In the genomic region with DNA sequence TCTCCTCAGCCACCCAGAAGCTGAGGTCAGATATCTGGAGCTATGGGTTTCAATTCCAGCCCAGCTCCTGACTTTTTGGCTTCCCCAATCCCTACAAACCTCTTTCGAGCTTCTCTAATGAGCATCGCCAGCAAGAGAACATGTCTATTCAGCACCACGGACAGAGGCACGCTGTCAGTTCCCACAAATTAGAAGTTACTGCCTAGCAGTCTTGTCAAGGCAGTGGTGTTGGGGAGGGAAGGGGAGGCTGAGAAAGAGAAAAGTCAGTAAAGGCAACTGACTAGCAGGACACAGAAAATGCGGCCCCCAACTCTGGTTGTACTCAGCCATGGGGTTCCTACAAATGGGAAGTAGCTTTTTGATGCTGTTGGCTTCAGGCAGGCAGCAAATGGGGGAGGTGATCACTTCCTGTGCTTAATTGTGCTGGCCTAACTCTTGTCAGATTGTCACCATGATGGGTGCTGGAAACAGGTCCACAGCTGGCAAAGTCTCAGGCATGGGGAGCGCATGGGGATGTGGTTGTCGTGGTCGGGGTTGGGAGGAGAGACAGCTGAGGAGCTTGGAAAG, we compare ENCODE assay signal across 9 cellular contexts.
DNase-seq lines count a peak whose midpoint lies in the region; ATAC-seq and TF ChIP-seq lines count a peak whose summit lies in the region.
"Had no signal": no experiment of that assay in that cellular context is flagged by ENCODE, and none has a peak within 500 bp of the region (broad histone marks: within the 10 kb centered on the region; RNA-seq: fewer than 3 reads in every experiment).

No MANE protein-coding gene starts in this region.

- no peak overlapping the region for H2AFZ ChIP-seq in SK-N-SH (ENCODE audit: low read depth)

- CTCF ChIA-PET in SK-N-SH (lab: Yijun Ruan, JAX), result interaction anchor here (1.1 to 1.6 kb wide), 3 partner anchors 10 to 81 kb away, joined by 3 to 5 read pairs (median 3); no protein-coding TSS in a partner anchor

- no peaks in the 10 kb centered on the region for H3K9me2 ChIP-seq in SK-N-SH

- intact Hi-C loops in left cardiac atrium (cut with DNase I), result no loop called here
- intact Hi-C loops in Right ventricle myocardium superior (cut with DNase I), result no loop called here

- no peaks in the 10 kb centered on the region for H3K36me3 ChIP-seq in SK-N-SH (replicated peaks in 1 of 2; ENCODE audit: control insufficient read depth in 1 of 2, insufficient read depth in 2 of 2, low read length in 1 of 2)

- TF ChIP-seq CTCF in SK-N-SH (IDR thresholded peaks at IDR 0.05) (no peak), fibroblast of villous mesenchyme (IDR thresholded peaks at IDR 0.05; ENCODE audit: insufficient read depth, low read depth, low read length) (no peak)

- H3K9me3 ChIP-seq in SK-N-SH, result no peaks in the 10 kb centered on the region

- H3K4me3 ChIP-seq in SK-N-SH (ENCODE audit: low read depth in 2 of 2, low read length in 1 of 2) (no peak overlapping the region), fibroblast of villous mesenchyme (ENCODE audit: low read depth, low read length) (no peak overlapping the region)
- H3K4me3 ChIP-seq: lung had no signal

- H4K20me1 ChIP-seq in SK-N-SH (ENCODE audit: insufficient read depth), result no peaks in the 10 kb centered on the region

- H3K4me2 ChIP-seq in SK-N-SH, result no peak overlapping the region

- ATAC-seq in left cardiac atrium (no peak), Right ventricle myocardium superior (ENCODE audit: poor library complexity) (no peak), HG03457 (IDR thresholded peaks at IDR 0.05; ENCODE audit: unreplicated experiment) (no peak), HG03196 (IDR thresholded peaks at IDR 0.05; ENCODE audit: unreplicated experiment) (no peak)

- 78% methylated on average over 8 of the region's 8 CpGs for WGBS in SK-N-SH (ENCODE audit: low lambda C conversion rate)

- POLR2A ChIA-PET in SK-N-SH (lab: Yijun Ruan, JAX), result no interaction called here

- TF ChIP-seq EP300 in SK-N-SH (IDR thresholded peaks at IDR 0.05; ENCODE audit: borderline replicate concordance in 1 of 2, low read depth in 1 of 2, low read length in 1 of 2), result no peak

- no peaks in the 10 kb centered on the region for H3F3A ChIP-seq in SK-N-SH (replicated peaks; ENCODE audit: insufficient read depth)

- H3K4me1 ChIP-seq in SK-N-SH (ENCODE audit: control insufficient read depth in 1 of 2, insufficient read depth in 2 of 2, low read depth in 1 of 2, low read length in 1 of 2), result peaks cover 0 to 3% of the 10 kb centered on the region in 2 experiments; a peak in 1 of 4 replicates

- no peak for TF ChIP-seq RAD21 in SK-N-SH (IDR thresholded peaks at IDR 0.05; ENCODE audit: low read length)

- no peaks in the 10 kb centered on the region for H3K79me2 ChIP-seq in SK-N-SH (ENCODE audit: insufficient read depth)

- DNase-seq in left cardiac atrium (peak; percentile 48), Right ventricle myocardium superior (no peak), SK-N-SH (no peak), fibroblast of villous mesenchyme (ENCODE audit: low read depth) (peak; percentile 60), NCI-H2029 (lab: John Stamatoyannopoulos, UW) (no peak)
- peak; percentile 44 for DNase-seq in stimulated activated CD8-positive, alpha-beta memory T cell treated with anti-CD3 and anti-CD28 coated beads, Interleukin-4, amount 100 ng/mL, for 48 hours

- H3K27me3 ChIP-seq in SK-N-SH (ENCODE audit: insufficient read depth), result no peaks in the 10 kb centered on the region

- H3K27ac ChIP-seq in SK-N-SH (ENCODE audit: low read depth in 2 of 2, low read length in 1 of 2), result no peak overlapping the region

- no peak overlapping the region for H3K9ac ChIP-seq in SK-N-SH

TF ChIP-seq in SK-N-SH, 30 proteins besides CTCF, POLR2A, EP300 and RAD21:
- no peak for TF ChIP-seq POLR2AphosphoS5 (IDR thresholded peaks at IDR 0.05; ENCODE audit: low read depth, low read length)
- TF ChIP-seq, protein P1, sequence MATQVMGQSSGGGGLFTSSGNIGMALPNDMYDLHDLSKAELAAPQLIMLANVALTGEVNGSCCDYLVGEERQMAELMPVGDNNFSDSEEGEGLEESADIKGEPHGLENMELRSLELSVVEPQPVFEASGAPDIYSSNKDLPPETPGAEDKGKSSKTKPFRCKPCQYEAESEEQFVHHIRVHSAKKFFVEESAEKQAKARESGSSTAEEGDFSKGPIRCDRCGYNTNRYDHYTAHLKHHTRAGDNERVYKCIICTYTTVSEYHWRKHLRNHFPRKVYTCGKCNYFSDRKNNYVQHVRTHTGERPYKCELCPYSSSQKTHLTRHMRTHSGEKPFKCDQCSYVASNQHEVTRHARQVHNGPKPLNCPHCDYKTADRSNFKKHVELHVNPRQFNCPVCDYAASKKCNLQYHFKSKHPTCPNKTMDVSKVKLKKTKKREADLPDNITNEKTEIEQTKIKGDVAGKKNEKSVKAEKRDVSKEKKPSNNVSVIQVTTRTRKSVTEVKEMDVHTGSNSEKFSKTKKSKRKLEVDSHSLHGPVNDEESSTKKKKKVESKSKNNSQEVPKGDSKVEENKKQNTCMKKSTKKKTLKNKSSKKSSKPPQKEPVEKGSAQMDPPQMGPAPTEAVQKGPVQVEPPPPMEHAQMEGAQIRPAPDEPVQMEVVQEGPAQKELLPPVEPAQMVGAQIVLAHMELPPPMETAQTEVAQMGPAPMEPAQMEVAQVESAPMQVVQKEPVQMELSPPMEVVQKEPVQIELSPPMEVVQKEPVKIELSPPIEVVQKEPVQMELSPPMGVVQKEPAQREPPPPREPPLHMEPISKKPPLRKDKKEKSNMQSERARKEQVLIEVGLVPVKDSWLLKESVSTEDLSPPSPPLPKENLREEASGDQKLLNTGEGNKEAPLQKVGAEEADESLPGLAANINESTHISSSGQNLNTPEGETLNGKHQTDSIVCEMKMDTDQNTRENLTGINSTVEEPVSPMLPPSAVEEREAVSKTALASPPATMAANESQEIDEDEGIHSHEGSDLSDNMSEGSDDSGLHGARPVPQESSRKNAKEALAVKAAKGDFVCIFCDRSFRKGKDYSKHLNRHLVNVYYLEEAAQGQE (IDR thresholded peaks at IDR 0.05; ENCODE audit: low read depth, low read length), result peak; percentile 98
- TF ChIP-seq, protein P2, sequence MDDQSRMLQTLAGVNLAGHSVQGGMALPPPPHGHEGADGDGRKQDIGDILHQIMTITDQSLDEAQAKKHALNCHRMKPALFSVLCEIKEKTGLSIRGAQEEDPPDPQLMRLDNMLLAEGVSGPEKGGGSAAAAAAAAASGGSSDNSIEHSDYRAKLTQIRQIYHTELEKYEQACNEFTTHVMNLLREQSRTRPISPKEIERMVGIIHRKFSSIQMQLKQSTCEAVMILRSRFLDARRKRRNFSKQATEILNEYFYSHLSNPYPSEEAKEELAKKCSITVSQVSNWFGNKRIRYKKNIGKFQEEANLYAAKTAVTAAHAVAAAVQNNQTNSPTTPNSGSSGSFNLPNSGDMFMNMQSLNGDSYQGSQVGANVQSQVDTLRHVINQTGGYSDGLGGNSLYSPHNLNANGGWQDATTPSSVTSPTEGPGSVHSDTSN (IDR thresholded peaks at IDR 0.05), result 0 out of 2 replicates have a peak, but pooled peaks have one; percentile 22

Comparison
In these comparisons a context has a peak if more than half of its experiments do, and no peak if none do; other contexts are left out.
1. DNase-seq: peak in left cardiac atrium (single experiment), fibroblast of villous mesenchyme (single experiment) and stimulated activated CD8-positive, alpha-beta memory T cell treated with anti-CD3 and anti-CD28 coated beads, Interleukin-4, amount 100 ng/mL, for 48 hours (single experiment); none in Right ventricle myocardium superior (single experiment), SK-N-SH (single experiment) and NCI-H2029 (single experiment).